ENCODE assay signal across 11 cellular contexts in the genomic region with DNA sequence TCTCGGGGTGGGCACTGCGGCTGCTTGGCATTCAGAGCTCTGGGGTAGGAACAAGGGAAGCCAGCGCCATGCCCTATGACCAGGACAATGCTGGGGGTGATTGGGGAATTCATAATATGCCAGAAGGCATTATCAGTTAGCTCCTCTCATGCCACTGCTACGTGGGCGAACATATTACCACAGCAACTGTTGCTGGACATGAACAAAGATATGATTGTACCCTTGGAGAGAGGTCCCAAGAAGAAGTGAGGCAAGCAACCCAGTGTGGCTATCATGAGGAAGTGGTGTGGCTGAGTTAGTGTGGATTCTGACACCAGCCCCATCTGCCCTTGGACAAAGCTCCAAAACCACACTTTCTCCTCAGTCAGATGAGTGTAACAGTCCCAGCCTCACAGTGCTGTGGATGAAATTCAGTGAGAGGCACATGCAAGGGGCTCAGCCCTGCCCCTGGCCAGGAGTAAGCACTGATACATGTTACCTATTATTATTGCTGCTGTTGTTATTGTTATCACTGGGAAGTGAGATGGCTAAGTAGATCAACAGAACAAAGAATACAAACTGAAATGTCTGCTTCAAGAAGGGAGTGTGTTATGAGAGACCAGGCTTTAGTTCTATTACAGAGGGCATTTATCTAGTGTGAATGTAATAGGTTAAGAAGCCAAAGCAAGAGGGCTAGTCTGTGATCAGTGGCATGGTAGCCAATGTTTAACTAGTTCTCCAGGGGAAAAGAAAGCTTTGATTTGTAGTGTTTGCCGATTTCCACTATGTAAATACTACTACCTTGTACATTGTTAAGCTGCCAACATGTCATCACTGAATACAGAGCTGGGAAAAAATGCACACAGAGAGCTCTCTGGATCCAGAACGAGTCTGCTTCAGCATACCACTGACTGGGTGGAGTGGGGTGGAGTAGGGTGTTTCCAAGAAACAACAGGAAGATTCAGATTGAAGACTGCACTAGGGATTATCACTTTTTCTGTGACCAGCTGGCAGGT.
A peak's percentile ranks its signal among the peaks of the same experiment; 100 is the strongest.
DNase-seq lines count a peak whose midpoint lies in the region; ATAC-seq, FAIRE-seq and TF ChIP-seq lines count a peak whose summit lies in the region.
"Had no signal": no experiment of that assay in that cellular context is flagged by ENCODE, and none has a peak within 500 bp of the region (broad histone marks: within the 10 kb centered on the region; RNA-seq: fewer than 3 reads in every experiment).

No MANE protein-coding gene starts in this region.

- CTCF ChIA-PET in A549 (lab: Yijun Ruan, JAX): interaction anchor here (0.6 kb wide), 1 partner anchor 248 kb away, joined by 4 read pairs; no protein-coding TSS in a partner anchor

- no peaks in the 10 kb centered on the region for H3K9me3 Mint-ChIP-seq in endothelial cell (ENCODE audit: unreplicated experiment)
- H3K9me3 Mint-ChIP-seq: activated CD4-positive, alpha-beta T cell treated with anti-CD3 and anti-CD28 coated beads, Interleukin-2, amount 10 ng/mL, durations not matched to agents 24 days and 14 days had no signal

- H3K27ac Mint-ChIP-seq in endothelial cell (ENCODE audit: unreplicated experiment): no peak overlapping the region
- H3K27ac Mint-ChIP-seq: activated CD4-positive, alpha-beta T cell treated with anti-CD3 and anti-CD28 coated beads, Interleukin-2, amount 10 ng/mL, durations not matched to agents 24 days and 14 days had no signal

- POLR2A ChIA-PET in A549 (lab: Yijun Ruan, JAX): no interaction called here

- WGBS in A549 (ENCODE audit: missing lambda C conversion rate): 52% methylated on average over 7 of the region's 7 CpGs

- no peaks in the 10 kb centered on the region for H3K27me3 Mint-ChIP-seq in endothelial cell (ENCODE audit: unreplicated experiment)
- H3K27me3 Mint-ChIP-seq: activated CD4-positive, alpha-beta T cell treated with anti-CD3 and anti-CD28 coated beads, Interleukin-2, amount 10 ng/mL, durations not matched to agents 24 days and 14 days had no signal

- no peak overlapping the region for H3K4me3 ChIP-seq in A549

- no peaks in the 10 kb centered on the region for H3K36me3 Mint-ChIP-seq in endothelial cell (ENCODE audit: low read depth, unreplicated experiment)

- DNase-seq in A549 (ENCODE audit: low read depth in 1 of 2, low spot score in 1 of 2): peak in 1 of 2 experiments; percentile 68
- peak; percentile 72 for DNase-seq in HT-29 (ENCODE audit: low spot score)
- DNase-seq in SHP77 treated with DMSO at 0.1 percent for 48 hours (lab: John Stamatoyannopoulos, UW): peak; percentile 25
- peak; percentile 34 for DNase-seq in kidney glomerular epithelial cell (lab: John Stamatoyannopoulos, UW)
- no peak for DNase-seq in endothelial cell (ENCODE audit: low spot score)
- DNase-seq in stimulated activated CD4-positive, alpha-beta T cell treated with anti-CD3 and anti-CD28 coated beads, Interleukin-4, amount 100 ng/mL, for 1 hour: no peak
- DNase-seq in DMS114 treated with DMSO at 0.1 percent for 48 hours (lab: John Stamatoyannopoulos, UW; ENCODE audit: unreplicated experiment): no peak
- DNase-seq: activated CD4-positive, alpha-beta T cell treated with anti-CD3 and anti-CD28 coated beads, Interleukin-2, amount 10 ng/mL, durations not matched to agents 24 days and 14 days; NCI-H524 treated with DMSO at 0.1 percent for 48 hours; SW 1271 had no signal

- H3K4me1 Mint-ChIP-seq in endothelial cell (ENCODE audit: unreplicated experiment): peaks cover 9% of the 10 kb centered on the region
- H3K4me1 Mint-ChIP-seq: activated CD4-positive, alpha-beta T cell treated with anti-CD3 and anti-CD28 coated beads, Interleukin-2, amount 10 ng/mL, durations not matched to agents 24 days and 14 days had no signal

- H3K9me3 ChIP-seq in A549: no peaks in the 10 kb centered on the region

- TF ChIP-seq POLR2A in A549 (IDR thresholded peaks at IDR 0.05; ENCODE audit: low read length): no peak

- ATAC-seq in A549 (peak; percentile 71 to 75), GM18873 (IDR thresholded peaks at IDR 0.05; ENCODE audit: low FRiP score, unreplicated experiment) (no peak)

- 0 out of 3 replicates have a peak, but pooled peaks cover 9% of the 10 kb centered on the region for H3K4me1 ChIP-seq in A549

- TF ChIP-seq EP300 in A549 (IDR thresholded peaks at IDR 0.05): no peak

- no peak for FAIRE-seq in A549 (lab: Jason Lieb, UNC)

- H3K27ac ChIP-seq in A549: no peak overlapping the region

- H3K4me2 ChIP-seq in A549: peak overlapping the region; percentile 26; the same call in 1 of the 3 replicates

- no peak for TF ChIP-seq CTCF in A549 (IDR thresholded peaks at IDR 0.05)
- no peak for TF ChIP-seq CTCF in endothelial cell (IDR thresholded peaks at IDR 0.05; ENCODE audit: unreplicated experiment)

- TF ChIP-seq RAD21 in A549 (conservative IDR thresholded peaks at IDR 0.05 in 1 of 2, IDR thresholded peaks at IDR 0.05 in 1 of 2): no peak

- no peak overlapping the region for H3K4me3 Mint-ChIP-seq in endothelial cell (ENCODE audit: unreplicated experiment)
- H3K4me3 Mint-ChIP-seq: activated CD4-positive, alpha-beta T cell treated with anti-CD3 and anti-CD28 coated beads, Interleukin-2, amount 10 ng/mL, durations not matched to agents 24 days and 14 days had no signal

TF ChIP-seq in A549, 52 proteins besides CTCF, POLR2A, EP300 and RAD21:
- TF ChIP-seq CBX2 (IDR thresholded peaks at IDR 0.05; ENCODE audit: borderline replicate concordance, low read depth) (no peak), JUN (IDR thresholded peaks at IDR 0.05) (no peak), HEYL (CRISPR knock-in tag; IDR thresholded peaks at IDR 0.05) (no peak), FOSB (CRISPR knock-in tag; IDR thresholded peaks at IDR 0.05) (no peak), ZFP36 (IDR thresholded peaks at IDR 0.05; ENCODE audit: borderline replicate concordance, partially characterized antibody) (no peak), ZSCAN20 (CRISPR knock-in tag; IDR thresholded peaks at IDR 0.05) (no peak), HOXB13 (CRISPR knock-in tag; IDR thresholded peaks at IDR 0.05; ENCODE audit: low read depth) (no peak), BHLHE40 (IDR thresholded peaks at IDR 0.05; ENCODE audit: low read depth, low read length) (no peak)
- TF ChIP-seq, protein P1, sequence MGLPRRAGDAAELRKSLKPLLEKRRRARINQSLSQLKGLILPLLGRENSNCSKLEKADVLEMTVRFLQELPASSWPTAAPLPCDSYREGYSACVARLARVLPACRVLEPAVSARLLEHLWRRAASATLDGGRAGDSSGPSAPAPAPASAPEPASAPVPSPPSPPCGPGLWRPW (IDR thresholded peaks at IDR 0.05): no peak
- TF ChIP-seq, protein P2, sequence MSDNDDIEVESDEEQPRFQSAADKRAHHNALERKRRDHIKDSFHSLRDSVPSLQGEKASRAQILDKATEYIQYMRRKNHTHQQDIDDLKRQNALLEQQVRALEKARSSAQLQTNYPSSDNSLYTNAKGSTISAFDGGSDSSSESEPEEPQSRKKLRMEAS (IDR thresholded peaks at IDR 0.05): no peak
TF ChIP-seq in A549: peak in this region for 0.

Comparison
In these comparisons a context has a peak if more than half of its experiments do, and no peak if none do; other contexts are left out.
1. DNase-seq: peak in HT-29 (single experiment), SHP77 treated with DMSO at 0.1 percent for 48 hours (single experiment) and kidney glomerular epithelial cell (single experiment); none in endothelial cell (single experiment), stimulated activated CD4-positive, alpha-beta T cell treated with anti-CD3 and anti-CD28 coated beads, Interleukin-4, amount 100 ng/mL, for 1 hour (single experiment) and DMS114 treated with DMSO at 0.1 percent for 48 hours (single experiment).